In the genomic region with DNA sequence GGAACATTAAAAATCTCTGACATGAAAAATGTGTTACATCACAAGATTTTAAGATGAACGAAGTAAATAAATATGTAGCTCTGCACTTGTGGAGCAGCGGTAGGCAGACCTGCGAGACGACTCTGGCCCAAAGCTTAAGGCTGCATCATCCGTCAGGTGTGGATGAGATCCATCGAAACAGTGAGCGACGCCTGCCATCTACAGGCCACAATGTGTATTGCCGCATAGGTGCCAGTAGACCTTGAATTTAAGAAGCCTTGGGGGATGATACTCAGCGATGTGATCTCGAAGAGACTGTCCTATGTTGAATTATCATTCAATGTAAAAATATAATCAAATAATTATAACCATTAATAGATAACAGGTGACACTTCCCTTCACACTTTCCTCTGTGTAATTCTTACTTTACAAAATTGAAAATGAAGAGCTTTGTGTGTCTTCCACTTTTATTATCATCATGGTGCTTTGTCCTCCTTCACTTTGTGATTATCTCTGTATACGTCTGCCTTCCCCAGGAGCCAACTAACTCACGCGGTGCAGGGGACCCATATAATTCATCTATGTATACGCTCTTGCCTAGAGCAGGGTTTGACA, we compare ENCODE assay signal across 8 cellular contexts.
DNase-seq lines count a peak whose midpoint lies in the region; ATAC-seq and TF ChIP-seq lines count a peak whose summit lies in the region.

No MANE protein-coding gene starts in this region.

- no peak overlapping the region for H3K4me3 Mint-ChIP-seq in activated naive CD4-positive, alpha-beta T cell treated with anti-CD3 and anti-CD28 coated beads, Interleukin-2, amount 10 ng/mL, durations not matched to agents 7 days and 5 days

- H3K27me3 ChIP-seq in MG63, result no peaks in the 10 kb centered on the region
- no peaks in the 10 kb centered on the region for H3K27me3 ChIP-seq in SJSA1 (replicated peaks)
- H3K27me3 ChIP-seq in prostate gland (replicated peaks; ENCODE audit: insufficient read depth), result peaks cover 2% of the 10 kb centered on the region
- no peaks in the 10 kb centered on the region for H3K27me3 ChIP-seq in vagina

- TF ChIP-seq POLR2A in prostate gland (IDR thresholded peaks at IDR 0.05) (no peak), vagina (IDR thresholded peaks at IDR 0.05) (no peak)

- CTCF ChIA-PET in HEK293 (lab: Yijun Ruan, JAX), result interaction anchor here (0.5 to 1.3 kb wide), 22 partner anchors 9 to 1179 kb away, joined by 3 to 7 read pairs (median 3); no protein-coding TSS in a partner anchor
- CTCF ChIA-PET in activated naive CD4-positive, alpha-beta T cell treated with anti-CD3 and anti-CD28 coated beads, Interleukin-2, amount 10 ng/mL, durations not matched to agents 7 days and 5 days (lab: Charles Lee), result interaction anchor here (0.6 to 1.7 kb wide), 3 partner anchors 10 to 1036 kb away, joined by 3 to 5 read pairs (median 4); no protein-coding TSS in a partner anchor

- H3K4me1 ChIP-seq in HEK293 (ENCODE audit: control insufficient read depth, insufficient read depth, low read length) (no peaks in the 10 kb centered on the region), SJSA1 (replicated peaks) (no peaks in the 10 kb centered on the region), prostate gland (replicated peaks) (no peaks in the 10 kb centered on the region), vagina (no peaks in the 10 kb centered on the region)

- H3K36me3 ChIP-seq in HEK293 (ENCODE audit: control insufficient read depth in 2 of 2, insufficient read depth in 1 of 2, low read length in 2 of 2), result no peaks in the 10 kb centered on the region
- no peaks in the 10 kb centered on the region for H3K36me3 ChIP-seq in MG63
- H3K36me3 ChIP-seq in SJSA1, result no peaks in the 10 kb centered on the region
- H3K36me3 ChIP-seq in prostate gland, result no peaks in the 10 kb centered on the region
- no peaks in the 10 kb centered on the region for H3K36me3 ChIP-seq in vagina

- H3K9me3 ChIP-seq in HEK293 (ENCODE audit: control insufficient read depth, insufficient read depth, low read depth, low read length) (no peaks in the 10 kb centered on the region), MG63 (no peaks in the 10 kb centered on the region; the same call in 1 of the 2 replicates), SJSA1 (replicated peaks) (peaks cover 9% of the 10 kb centered on the region; the same call in 1 of the 2 replicates), prostate gland (no peaks in the 10 kb centered on the region), vagina (no peaks in the 10 kb centered on the region)

- peaks cover 10% of the 10 kb centered on the region for H3K9me3 Mint-ChIP-seq in activated naive CD4-positive, alpha-beta T cell treated with anti-CD3 and anti-CD28 coated beads, Interleukin-2, amount 10 ng/mL, durations not matched to agents 7 days and 5 days

- intact Hi-C loops in Right ventricle myocardium superior (cut with DNase I), result no loop called here
- intact Hi-C loops in prostate gland (cut with DNase I), result loop anchor here (5.0 kb wide), 1 partner anchor 826 kb away; no protein-coding TSS in a partner anchor
- intact Hi-C loops in vagina (cut with DNase I), result no loop called here

- DNase-seq in MG63, result peak; percentile 30
- peak; percentile 84 to 92 for DNase-seq in SJSA1 (ENCODE audit: low read depth in 1 of 2, low spot score in 2 of 2)
- DNase-seq in activated naive CD4-positive, alpha-beta T cell treated with anti-CD3 and anti-CD28 coated beads, Interleukin-2, amount 10 ng/mL, durations not matched to agents 7 days and 5 days, result peak; percentile 81
- peak; percentile 83 for DNase-seq in Right ventricle myocardium superior
- peak; percentile 79 for DNase-seq in prostate gland (ENCODE audit: low spot score)
- no peak for DNase-seq in vagina (ENCODE audit: extremely low spot score in 2 of 2)

- no peaks in the 10 kb centered on the region for H3K4me1 Mint-ChIP-seq in activated naive CD4-positive, alpha-beta T cell treated with anti-CD3 and anti-CD28 coated beads, Interleukin-2, amount 10 ng/mL, durations not matched to agents 7 days and 5 days

- no peaks in the 10 kb centered on the region for H3K27me3 Mint-ChIP-seq in activated naive CD4-positive, alpha-beta T cell treated with anti-CD3 and anti-CD28 coated beads, Interleukin-2, amount 10 ng/mL, durations not matched to agents 7 days and 5 days

- no peaks in the 10 kb centered on the region for H3K36me3 Mint-ChIP-seq in activated naive CD4-positive, alpha-beta T cell treated with anti-CD3 and anti-CD28 coated beads, Interleukin-2, amount 10 ng/mL, durations not matched to agents 7 days and 5 days

- H3K27ac ChIP-seq in HEK293 (ENCODE audit: extremely low read depth, low read depth, low read length) (no peak overlapping the region), SJSA1 (no peak overlapping the region), prostate gland (no peak overlapping the region), vagina (no peak overlapping the region)

- peak; percentile 75 for TF ChIP-seq CTCF in GM12874 (IDR thresholded peaks at IDR 0.05; ENCODE audit: insufficient read depth, low read depth, low read length)
- no peak; the same call in 1 of the 2 replicates for TF ChIP-seq CTCF in HEK293 (tag by site-specific recombination; IDR thresholded peaks at IDR 0.05)
- TF ChIP-seq CTCF in prostate gland (IDR thresholded peaks at IDR 0.05), result peak; percentile 59 to 90 (median 86)
- TF ChIP-seq CTCF in vagina (IDR thresholded peaks at IDR 0.05), result peak; percentile 20 to 67 (median 47)

- peak; percentile 96 for ATAC-seq in Right ventricle myocardium superior (ENCODE audit: poor library complexity)

- WGBS in prostate gland, result 11% methylated on average over 15 of the region's 15 CpGs

- H3K27ac Mint-ChIP-seq in activated naive CD4-positive, alpha-beta T cell treated with anti-CD3 and anti-CD28 coated beads, Interleukin-2, amount 10 ng/mL, durations not matched to agents 7 days and 5 days, result no peak overlapping the region

- no peak overlapping the region for H3K4me3 ChIP-seq in HEK293 (ENCODE audit: low read depth, low read length)
- no peak overlapping the region for H3K4me3 ChIP-seq in MG63
- no peak overlapping the region for H3K4me3 ChIP-seq in SJSA1
- H3K4me3 ChIP-seq in prostate gland, result no peak overlapping the region
- no peak overlapping the region for H3K4me3 ChIP-seq in vagina

- POLR2A ChIA-PET in HEK293 (lab: Yijun Ruan, JAX), result no interaction called here

TF ChIP-seq in HEK293, 187 proteins besides CTCF, POLR2A, EP300 and RAD21:
- TF ChIP-seq ZNF133 (tag by site-specific recombination; IDR thresholded peaks at IDR 0.05) (no peak), ZNF654 (tag by site-specific recombination; IDR thresholded peaks at IDR 0.05; ENCODE audit: low read depth) (peak; percentile 73)

Comparison
In these comparisons a context has a peak if more than half of its experiments do, and no peak if none do; other contexts are left out.
1. DNase-seq: peak in MG63 (single experiment), SJSA1 (2 of 2), activated naive CD4-positive, alpha-beta T cell treated with anti-CD3 and anti-CD28 coated beads, Interleukin-2, amount 10 ng/mL, durations not matched to agents 7 days and 5 days (single experiment), Right ventricle myocardium superior (single experiment) and prostate gland (single experiment); none in vagina (0 of 2).